ENCODE assay signal across 24 cellular contexts in genomic region chr5:53010819-53011218, GRCh38.
"Had no signal": no experiment of that assay in that cellular context is flagged by ENCODE, and none has a peak within 500 bp of the region (broad histone marks: within the 10 kb centered on the region; RNA-seq: fewer than 3 reads in every experiment).

No MANE protein-coding gene starts in this region.

- H3K9me3 Mint-ChIP-seq: activated CD4-positive, alpha-beta memory T cell treated with anti-CD3 and anti-CD28 coated beads for 36 hours; central memory CD8-positive, alpha-beta T cell had no signal

- H3K27me3 Mint-ChIP-seq: central memory CD8-positive, alpha-beta T cell; progenitor cell of endocrine pancreas; type B pancreatic cell had no signal

- ATAC-seq: body of pancreas, left ventricle myocardium superior had no signal

- H3K36me3 ChIP-seq: adrenal gland, right atrium auricular region had no signal

- H3K4me3 ChIP-seq: adrenal gland, body of pancreas, dorsolateral prefrontal cortex, right atrium auricular region, SK-N-MC, skin epidermis had no signal

- H3K4me3 Mint-ChIP-seq: activated CD4-positive, alpha-beta memory T cell treated with anti-CD3 and anti-CD28 coated beads for 36 hours; activated CD8-positive, alpha-beta memory T cell treated with anti-CD3 and anti-CD28 coated beads, Interleukin-2, amount 10 ng/mL, durations not matched to agents 7 days and 5 days; activated naive CD4-positive, alpha-beta T cell treated with anti-CD3 and anti-CD28 coated beads, Interleukin-2, amount 10 ng/mL, durations not matched to agents 7 days and 5 days; central memory CD8-positive, alpha-beta T cell; nephron; stimulated activated naive CD8-positive, alpha-beta T cell treated with anti-CD3 and anti-CD28 coated beads, Interleukin-15, Interleukin-2, amounts not matched to agents 100 ng/mL and 50 ng/mL, for 24 hours; type B pancreatic cell had no signal

- DNase-seq: activated CD4-positive, alpha-beta memory T cell treated with anti-CD3 and anti-CD28 coated beads for 36 hours; activated CD8-positive, alpha-beta memory T cell treated with anti-CD3 and anti-CD28 coated beads, Interleukin-2, amount 10 ng/mL, durations not matched to agents 7 days and 5 days; activated naive CD4-positive, alpha-beta T cell treated with anti-CD3 and anti-CD28 coated beads, Interleukin-2, amount 10 ng/mL, durations not matched to agents 7 days and 5 days; activated T-cell treated with anti-CD3 and anti-CD28 coated beads, Interleukin-2, amount 50 U/mL, for 1 hour; adrenal gland; body of pancreas; dorsolateral prefrontal cortex; hippocampal formation; kidney; left ventricle myocardium superior; mesendoderm; occipital lobe; T-helper 1 cell; T1000 had no signal

- H3K9me3 ChIP-seq: adrenal gland, body of pancreas, right atrium auricular region had no signal

- H3K36me3 Mint-ChIP-seq: activated CD4-positive, alpha-beta memory T cell treated with anti-CD3 and anti-CD28 coated beads for 36 hours; type B pancreatic cell had no signal

- H3K4me1 Mint-ChIP-seq: central memory CD8-positive, alpha-beta T cell; nephron had no signal

- H3K4me1 ChIP-seq: body of pancreas, right atrium auricular region had no signal

- H3K27ac ChIP-seq: adrenal gland, body of pancreas, right atrium auricular region, SK-N-MC, skin epidermis, VCaP had no signal

- H3K27ac Mint-ChIP-seq: activated CD4-positive, alpha-beta memory T cell treated with anti-CD3 and anti-CD28 coated beads for 36 hours; activated naive CD4-positive, alpha-beta T cell treated with anti-CD3 and anti-CD28 coated beads, Interleukin-2, amount 10 ng/mL, durations not matched to agents 7 days and 5 days; nephron; progenitor cell of endocrine pancreas; stimulated activated naive CD8-positive, alpha-beta T cell treated with anti-CD3 and anti-CD28 coated beads, Interleukin-15, Interleukin-2, amounts not matched to agents 100 ng/mL and 50 ng/mL, for 24 hours; type B pancreatic cell had no signal

- FAIRE-seq: endometrium, kidney had no signal

- H3K27me3 ChIP-seq: adrenal gland, body of pancreas, dorsolateral prefrontal cortex, right atrium auricular region had no signal
